ENCODE assay signal across 1 cellular context in the genomic region with DNA sequence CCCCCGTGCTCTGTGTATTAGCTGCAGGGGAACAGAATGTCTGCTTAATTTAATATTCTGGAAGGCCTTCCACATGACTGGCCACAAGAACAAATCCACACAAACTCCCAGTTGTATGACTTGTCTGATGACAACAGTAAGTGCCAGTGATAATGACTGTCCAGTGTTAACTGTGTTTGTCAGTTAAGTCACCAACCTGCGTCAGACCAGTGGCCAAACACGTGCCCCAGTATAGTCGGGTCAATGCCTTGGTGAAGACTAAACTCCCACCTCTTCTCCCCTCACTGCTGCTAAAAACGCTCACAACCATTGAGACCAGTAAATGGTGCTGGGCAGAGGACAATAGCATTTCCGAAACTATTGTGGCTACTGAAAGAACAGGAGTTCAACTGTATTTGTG.
TF ChIP-seq lines count a peak whose summit lies in the region.

No MANE protein-coding gene starts in this region.

TF ChIP-seq in GM23338, 12 proteins besides CTCF, POLR2A, EP300 and RAD21:
- TF ChIP-seq, protein P1, sequence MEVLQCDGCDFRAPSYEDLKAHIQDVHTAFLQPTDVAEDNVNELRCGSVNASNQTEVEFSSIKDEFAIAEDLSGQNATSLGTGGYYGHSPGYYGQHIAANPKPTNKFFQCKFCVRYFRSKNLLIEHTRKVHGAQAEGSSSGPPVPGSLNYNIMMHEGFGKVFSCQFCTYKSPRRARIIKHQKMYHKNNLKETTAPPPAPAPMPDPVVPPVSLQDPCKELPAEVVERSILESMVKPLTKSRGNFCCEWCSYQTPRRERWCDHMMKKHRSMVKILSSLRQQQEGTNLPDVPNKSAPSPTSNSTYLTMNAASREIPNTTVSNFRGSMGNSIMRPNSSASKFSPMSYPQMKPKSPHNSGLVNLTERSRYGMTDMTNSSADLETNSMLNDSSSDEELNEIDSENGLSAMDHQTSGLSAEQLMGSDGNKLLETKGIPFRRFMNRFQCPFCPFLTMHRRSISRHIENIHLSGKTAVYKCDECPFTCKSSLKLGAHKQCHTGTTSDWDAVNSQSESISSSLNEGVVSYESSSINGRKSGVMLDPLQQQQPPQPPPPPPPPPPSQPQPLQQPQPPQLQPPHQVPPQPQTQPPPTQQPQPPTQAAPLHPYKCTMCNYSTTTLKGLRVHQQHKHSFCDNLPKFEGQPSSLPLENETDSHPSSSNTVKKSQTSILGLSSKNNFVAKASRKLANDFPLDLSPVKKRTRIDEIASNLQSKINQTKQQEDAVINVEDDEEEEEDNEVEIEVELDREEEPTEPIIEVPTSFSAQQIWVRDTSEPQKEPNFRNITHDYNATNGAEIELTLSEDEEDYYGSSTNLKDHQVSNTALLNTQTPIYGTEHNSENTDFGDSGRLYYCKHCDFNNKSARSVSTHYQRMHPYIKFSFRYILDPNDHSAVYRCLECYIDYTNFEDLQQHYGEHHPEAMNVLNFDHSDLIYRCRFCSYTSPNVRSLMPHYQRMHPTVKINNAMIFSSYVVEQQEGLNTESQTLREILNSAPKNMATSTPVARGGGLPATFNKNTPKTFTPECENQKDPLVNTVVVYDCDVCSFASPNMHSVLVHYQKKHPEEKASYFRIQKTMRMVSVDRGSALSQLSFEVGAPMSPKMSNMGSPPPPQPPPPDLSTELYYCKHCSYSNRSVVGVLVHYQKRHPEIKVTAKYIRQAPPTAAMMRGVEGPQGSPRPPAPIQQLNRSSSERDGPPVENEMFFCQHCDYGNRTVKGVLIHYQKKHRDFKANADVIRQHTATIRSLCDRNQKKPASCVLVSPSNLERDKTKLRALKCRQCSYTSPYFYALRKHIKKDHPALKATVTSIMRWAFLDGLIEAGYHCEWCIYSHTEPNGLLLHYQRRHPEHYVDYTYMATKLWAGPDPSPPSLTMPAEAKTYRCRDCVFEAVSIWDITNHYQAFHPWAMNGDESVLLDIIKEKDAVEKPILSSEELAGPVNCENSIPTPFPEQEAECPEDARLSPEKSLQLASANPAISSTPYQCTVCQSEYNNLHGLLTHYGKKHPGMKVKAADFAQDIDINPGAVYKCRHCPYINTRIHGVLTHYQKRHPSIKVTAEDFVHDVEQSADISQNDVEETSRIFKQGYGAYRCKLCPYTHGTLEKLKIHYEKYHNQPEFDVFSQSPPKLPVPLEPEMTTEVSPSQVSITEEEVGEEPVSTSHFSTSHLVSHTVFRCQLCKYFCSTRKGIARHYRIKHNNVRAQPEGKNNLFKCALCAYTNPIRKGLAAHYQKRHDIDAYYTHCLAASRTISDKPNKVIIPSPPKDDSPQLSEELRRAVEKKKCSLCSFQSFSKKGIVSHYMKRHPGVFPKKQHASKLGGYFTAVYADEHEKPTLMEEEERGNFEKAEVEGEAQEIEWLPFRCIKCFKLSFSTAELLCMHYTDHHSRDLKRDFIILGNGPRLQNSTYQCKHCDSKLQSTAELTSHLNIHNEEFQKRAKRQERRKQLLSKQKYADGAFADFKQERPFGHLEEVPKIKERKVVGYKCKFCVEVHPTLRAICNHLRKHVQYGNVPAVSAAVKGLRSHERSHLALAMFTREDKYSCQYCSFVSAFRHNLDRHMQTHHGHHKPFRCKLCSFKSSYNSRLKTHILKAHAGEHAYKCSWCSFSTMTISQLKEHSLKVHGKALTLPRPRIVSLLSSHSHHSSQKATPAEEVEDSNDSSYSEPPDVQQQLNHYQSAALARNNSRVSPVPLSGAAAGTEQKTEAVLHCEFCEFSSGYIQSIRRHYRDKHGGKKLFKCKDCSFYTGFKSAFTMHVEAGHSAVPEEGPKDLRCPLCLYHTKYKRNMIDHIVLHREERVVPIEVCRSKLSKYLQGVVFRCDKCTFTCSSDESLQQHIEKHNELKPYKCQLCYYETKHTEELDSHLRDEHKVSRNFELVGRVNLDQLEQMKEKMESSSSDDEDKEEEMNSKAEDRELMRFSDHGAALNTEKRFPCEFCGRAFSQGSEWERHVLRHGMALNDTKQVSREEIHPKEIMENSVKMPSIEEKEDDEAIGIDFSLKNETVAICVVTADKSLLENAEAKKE (CRISPR knock-in tag; IDR thresholded peaks at IDR 0.05): no peak
- TF ChIP-seq STAT1 (IDR thresholded peaks at IDR 0.05; ENCODE audit: unreplicated experiment) (no peak), CREB1 (CRISPR knock-in tag; IDR thresholded peaks at IDR 0.05; ENCODE audit: low read depth) (no peak), EZH2 (IDR thresholded peaks at IDR 0.05; ENCODE audit: low read depth, unreplicated experiment) (no peak), EZH2phosphoT487 (IDR thresholded peaks at IDR 0.05; ENCODE audit: unreplicated experiment) (no peak), ZNF114 (CRISPR knock-in tag; IDR thresholded peaks at IDR 0.05) (no peak), POLR2AphosphoS5 (IDR thresholded peaks at IDR 0.05; ENCODE audit: low read depth) (no peak), NANOG (IDR thresholded peaks at IDR 0.05; ENCODE audit: borderline replicate concordance) (no peak)
- TF ChIP-seq, protein P2, sequence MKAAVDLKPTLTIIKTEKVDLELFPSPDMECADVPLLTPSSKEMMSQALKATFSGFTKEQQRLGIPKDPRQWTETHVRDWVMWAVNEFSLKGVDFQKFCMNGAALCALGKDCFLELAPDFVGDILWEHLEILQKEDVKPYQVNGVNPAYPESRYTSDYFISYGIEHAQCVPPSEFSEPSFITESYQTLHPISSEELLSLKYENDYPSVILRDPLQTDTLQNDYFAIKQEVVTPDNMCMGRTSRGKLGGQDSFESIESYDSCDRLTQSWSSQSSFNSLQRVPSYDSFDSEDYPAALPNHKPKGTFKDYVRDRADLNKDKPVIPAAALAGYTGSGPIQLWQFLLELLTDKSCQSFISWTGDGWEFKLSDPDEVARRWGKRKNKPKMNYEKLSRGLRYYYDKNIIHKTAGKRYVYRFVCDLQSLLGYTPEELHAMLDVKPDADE (IDR thresholded peaks at IDR 0.05): no peak
- TF ChIP-seq, protein P3, sequence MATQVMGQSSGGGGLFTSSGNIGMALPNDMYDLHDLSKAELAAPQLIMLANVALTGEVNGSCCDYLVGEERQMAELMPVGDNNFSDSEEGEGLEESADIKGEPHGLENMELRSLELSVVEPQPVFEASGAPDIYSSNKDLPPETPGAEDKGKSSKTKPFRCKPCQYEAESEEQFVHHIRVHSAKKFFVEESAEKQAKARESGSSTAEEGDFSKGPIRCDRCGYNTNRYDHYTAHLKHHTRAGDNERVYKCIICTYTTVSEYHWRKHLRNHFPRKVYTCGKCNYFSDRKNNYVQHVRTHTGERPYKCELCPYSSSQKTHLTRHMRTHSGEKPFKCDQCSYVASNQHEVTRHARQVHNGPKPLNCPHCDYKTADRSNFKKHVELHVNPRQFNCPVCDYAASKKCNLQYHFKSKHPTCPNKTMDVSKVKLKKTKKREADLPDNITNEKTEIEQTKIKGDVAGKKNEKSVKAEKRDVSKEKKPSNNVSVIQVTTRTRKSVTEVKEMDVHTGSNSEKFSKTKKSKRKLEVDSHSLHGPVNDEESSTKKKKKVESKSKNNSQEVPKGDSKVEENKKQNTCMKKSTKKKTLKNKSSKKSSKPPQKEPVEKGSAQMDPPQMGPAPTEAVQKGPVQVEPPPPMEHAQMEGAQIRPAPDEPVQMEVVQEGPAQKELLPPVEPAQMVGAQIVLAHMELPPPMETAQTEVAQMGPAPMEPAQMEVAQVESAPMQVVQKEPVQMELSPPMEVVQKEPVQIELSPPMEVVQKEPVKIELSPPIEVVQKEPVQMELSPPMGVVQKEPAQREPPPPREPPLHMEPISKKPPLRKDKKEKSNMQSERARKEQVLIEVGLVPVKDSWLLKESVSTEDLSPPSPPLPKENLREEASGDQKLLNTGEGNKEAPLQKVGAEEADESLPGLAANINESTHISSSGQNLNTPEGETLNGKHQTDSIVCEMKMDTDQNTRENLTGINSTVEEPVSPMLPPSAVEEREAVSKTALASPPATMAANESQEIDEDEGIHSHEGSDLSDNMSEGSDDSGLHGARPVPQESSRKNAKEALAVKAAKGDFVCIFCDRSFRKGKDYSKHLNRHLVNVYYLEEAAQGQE (IDR thresholded peaks at IDR 0.05; ENCODE audit: unreplicated experiment): no peak
